ENCODE assay signal across 15 cellular contexts in genomic region chr13:43113603-43114002, GRCh38.
A peak's percentile ranks its signal among the peaks of the same experiment; 100 is the strongest.
DNase-seq lines count a peak whose midpoint lies in the region; ATAC-seq and TF ChIP-seq lines count a peak whose summit lies in the region.
"Had no signal": no experiment of that assay in that cellular context is flagged by ENCODE, and none has a peak within 500 bp of the region (broad histone marks: within the 10 kb centered on the region; RNA-seq: fewer than 3 reads in every experiment).

No MANE protein-coding gene starts in this region.

- H3K79me2 ChIP-seq in smooth muscle cell (ENCODE audit: low read depth), result no peaks in the 10 kb centered on the region

- H3K4me1 ChIP-seq in left lung (no peaks in the 10 kb centered on the region), smooth muscle cell (ENCODE audit: low read depth) (no peaks in the 10 kb centered on the region), esophagus squamous epithelium (no peaks in the 10 kb centered on the region)
- H3K4me1 ChIP-seq: BLaER1 had no signal

- peak overlapping the region; percentile 15 for H3K4me2 ChIP-seq in smooth muscle cell
- H3K4me2 ChIP-seq: BLaER1 had no signal

- H3F3A ChIP-seq in smooth muscle cell (ENCODE audit: low read depth), result peaks cover 7% of the 10 kb centered on the region

- no peak overlapping the region for H3K9ac ChIP-seq in smooth muscle cell (ENCODE audit: low read depth)
- H3K9ac ChIP-seq: BLaER1 had no signal

- TF ChIP-seq CTCF in left lung (IDR thresholded peaks at IDR 0.05) (no peak), smooth muscle cell (IDR thresholded peaks at IDR 0.05; ENCODE audit: borderline replicate concordance, insufficient read depth, poor library complexity, severe bottlenecking) (no peak), esophagus squamous epithelium (IDR thresholded peaks at IDR 0.05) (no peak)

- H3K36me3 ChIP-seq in left lung (no peaks in the 10 kb centered on the region), smooth muscle cell (ENCODE audit: low read depth) (no peaks in the 10 kb centered on the region), esophagus squamous epithelium (peaks cover 0 to 1% (median 0%) of the 10 kb centered on the region in 3 donors)
- H3K36me3 ChIP-seq: BLaER1 had no signal

- H2AFZ ChIP-seq in smooth muscle cell (ENCODE audit: low read depth), result no peak overlapping the region

- H3K27me3 ChIP-seq in left lung (no peaks in the 10 kb centered on the region), smooth muscle cell (ENCODE audit: low read depth) (no peaks in the 10 kb centered on the region), esophagus squamous epithelium (no peaks in the 10 kb centered on the region)
- H3K27me3 ChIP-seq: BLaER1 had no signal

- H3K27ac ChIP-seq in left lung (no peak overlapping the region), smooth muscle cell (ENCODE audit: low read depth) (no peak overlapping the region), esophagus squamous epithelium (no peak overlapping the region)
- H3K27ac ChIP-seq: BLaER1 had no signal

- ATAC-seq in left lung (peak; percentile 83), HG03565 (IDR thresholded peaks at IDR 0.05; ENCODE audit: unreplicated experiment) (no peak)

- no peaks in the 10 kb centered on the region for H3K9me3 ChIP-seq in left lung
- H3K9me3 ChIP-seq in smooth muscle cell (replicated peaks; ENCODE audit: low read depth), result no peaks in the 10 kb centered on the region
- H3K9me3 ChIP-seq in esophagus squamous epithelium, result no peaks in the 10 kb centered on the region
- H3K9me3 ChIP-seq: BLaER1 had no signal

- no peaks in the 10 kb centered on the region for H4K20me1 ChIP-seq in smooth muscle cell (ENCODE audit: low read depth)
- H4K20me1 ChIP-seq: BLaER1 had no signal

- intact Hi-C loops in left lung (cut with DNase I), result no loop called here
- intact Hi-C loops in esophagus squamous epithelium (cut with DNase I), result no loop called here

- no peak overlapping the region for H3K4me3 ChIP-seq in left lung
- H3K4me3 ChIP-seq in smooth muscle cell, result no peak overlapping the region
- H3K4me3 ChIP-seq in esophagus squamous epithelium, result no peak overlapping the region
- H3K4me3 ChIP-seq: BLaER1 had no signal

- TF ChIP-seq POLR2A in esophagus squamous epithelium (IDR thresholded peaks at IDR 0.05), result no peak

- WGBS in smooth muscle cell (ENCODE audit: low lambda C conversion rate), result 44% methylated on average over 1 of the region's 1 CpG
- WGBS in esophagus squamous epithelium, 2 donors, result 43 to 75% methylated on average over 1 of the region's 1 CpG

- peak; percentile 45 for DNase-seq in DMS53 treated with DMSO at 0.1 percent for 48 hours (lab: John Stamatoyannopoulos, UW; ENCODE audit: unreplicated experiment)
- peak; percentile 16 for DNase-seq in amniotic epithelial cell (ENCODE audit: low read depth)
- DNase-seq in left lung, result no peak
- DNase-seq in smooth muscle cell (lab: John Stamatoyannopoulos, UW; ENCODE audit: unreplicated experiment), result no peak
- no peak for DNase-seq in cerebellar nuclear complex (lab: John Stamatoyannopoulos, UW)
- DNase-seq in esophagus squamous epithelium (lab: John Stamatoyannopoulos, UW), result no peak
- DNase-seq: CD8-positive, alpha-beta memory T cell; H7; NCI-H1417; NCI-H1930; NCI-H526 treated with DMSO at 0.1 percent for 48 hours; NK-92 treated with Interleukin-12 subunit alpha and Interleukin-12 subunit beta, amount 100 ng/mL, for 24 hours; SIG-M5 had no signal

Comparison
In these comparisons a context has a peak if more than half of its experiments do, and no peak if none do; other contexts are left out.
1. DNase-seq: peak in DMS53 treated with DMSO at 0.1 percent for 48 hours (single experiment) and amniotic epithelial cell (single experiment); none in left lung (0 of 2), smooth muscle cell (single experiment), cerebellar nuclear complex (0 of 2) and esophagus squamous epithelium (single experiment).